6 cellular contexts compared by ENCODE assay signal in genomic region chr5:106957336-106957735, GRCh38.
"Had no signal": no experiment of that assay in that cellular context is flagged by ENCODE, and none has a peak within 500 bp of the region (broad histone marks: within the 10 kb centered on the region; RNA-seq: fewer than 3 reads in every experiment).

No MANE protein-coding gene starts in this region.

- DNase-seq: GM23248, GOT3, H7, KBM-7 had no signal

- H3K36me3 ChIP-seq: HAP-1 had no signal

- H3K9ac ChIP-seq: GM23248 had no signal

- H3K27ac ChIP-seq: GM23248, HL-60 had no signal

- H3K4me3 ChIP-seq: GM23248, HAP-1 had no signal

- H3K9me3 ChIP-seq: HAP-1 had no signal

- H2AFZ ChIP-seq: GM23248 had no signal
